ENCODE assay signal across 1 cellular context in the genomic region with DNA sequence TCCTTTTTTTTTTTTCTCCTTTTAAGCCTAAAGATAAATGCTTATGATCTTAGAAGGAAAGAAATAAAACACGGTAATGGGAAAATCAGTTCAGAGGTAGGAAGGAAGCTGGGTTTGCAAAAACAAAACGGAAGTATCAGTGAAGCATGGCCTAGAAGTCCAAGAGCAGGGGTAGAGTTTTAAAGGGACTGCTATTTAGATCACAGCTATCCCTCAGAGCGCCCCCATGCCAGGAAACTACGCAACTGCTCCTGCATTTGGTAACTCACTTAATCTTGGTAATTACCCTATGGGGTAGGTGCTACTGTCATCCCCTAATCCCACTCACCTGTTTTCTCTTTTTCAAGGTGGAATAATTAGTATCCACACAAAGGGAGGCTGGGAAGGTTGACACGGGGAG.
TF ChIP-seq lines count a peak whose summit lies in the region.

No MANE protein-coding gene starts in this region.

TF ChIP-seq in H1, 55 proteins besides CTCF, POLR2A, EP300 and RAD21:
- TF ChIP-seq YY1 (IDR thresholded peaks at IDR 0.05; ENCODE audit: low read depth, low read length), result peak; percentile 57
- no peak for TF ChIP-seq CHD2 (IDR thresholded peaks at IDR 0.05; ENCODE audit: low read length)
